8 cellular contexts compared by ENCODE assay signal in the genomic region with DNA sequence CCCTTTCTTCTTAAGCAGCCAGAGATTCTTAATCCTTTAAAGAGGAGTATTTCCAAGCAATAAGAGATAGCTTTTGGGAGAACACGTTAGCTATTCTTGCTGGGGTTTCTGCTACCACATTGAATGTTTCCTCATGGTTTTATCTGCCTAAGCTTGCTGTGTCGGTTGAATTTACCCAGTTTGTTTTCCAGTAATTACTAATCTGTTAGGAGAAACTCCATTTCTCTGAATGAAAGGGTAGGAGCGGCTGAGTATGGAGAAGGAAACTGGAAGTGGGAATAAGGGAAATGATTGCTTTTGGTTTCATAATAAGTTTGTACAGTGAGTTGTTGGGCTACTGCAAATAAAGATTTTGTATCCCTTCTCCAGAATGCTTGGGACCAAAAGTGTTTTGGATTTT. TPM values are rescaled to one million over a fixed set of nuclear protein-coding genes. Genes with fewer than 3 reads are reported as not detected.
DNase-seq lines count a peak whose midpoint lies in the region; ATAC-seq and TF ChIP-seq lines count a peak whose summit lies in the region.

No MANE protein-coding gene starts in this region.

- H3K36me3 ChIP-seq in kidney epithelial cell (ENCODE audit: control insufficient read depth, insufficient read depth, low read length) (no peaks in the 10 kb centered on the region), thymus (ENCODE audit: control insufficient read depth, insufficient read depth) (no peaks in the 10 kb centered on the region)

- no peak for TF ChIP-seq CTCF in kidney epithelial cell (IDR thresholded peaks at IDR 0.05; ENCODE audit: insufficient read depth, low read length, poor library complexity, severe bottlenecking)

- H3K27ac Mint-ChIP-seq in activated CD4-positive, alpha-beta T cell treated with anti-CD3 and anti-CD28 coated beads for 36 hours = peak overlapping the region; percentile 91
- H3K27ac Mint-ChIP-seq in activated T-helper 1 cell treated with anti-CD3 and anti-CD28 coated beads, Interleukin-12 subunit alpha, Interleukin-12 subunit beta, Interleukin-2, Interleukin-4 antibody, amounts not matched to agents 30 ng/mL and 10 ng/mL and 1 ng/mL, durations not matched to agents 14 hours and 24 hours and 36 hours = peak overlapping the region; percentile 87

- whole genome bisulfite sequencing in thymus = 4% methylated on average over 3 of the region's 3 CpGs

- H3K27ac ChIP-seq in thymus (ENCODE audit: low read depth) = peak overlapping the region; percentile 93

- H3K27me3 Mint-ChIP-seq in activated CD4-positive, alpha-beta T cell treated with anti-CD3 and anti-CD28 coated beads for 36 hours = no peaks in the 10 kb centered on the region
- H3K27me3 Mint-ChIP-seq in activated T-helper 1 cell treated with anti-CD3 and anti-CD28 coated beads, Interleukin-12 subunit alpha, Interleukin-12 subunit beta, Interleukin-2, Interleukin-4 antibody, amounts not matched to agents 30 ng/mL and 10 ng/mL and 1 ng/mL, durations not matched to agents 14 hours and 24 hours and 36 hours (ENCODE audit: insufficient read depth) = no peaks in the 10 kb centered on the region

- no peak for ATAC-seq in activated CD4-positive, alpha-beta T cell treated with anti-CD3 and anti-CD28 coated beads for 36 hours
- ATAC-seq in GM21576 (IDR thresholded peaks at IDR 0.05; ENCODE audit: unreplicated experiment) = no peak

- peaks cover 43% of the 10 kb centered on the region for H3K4me1 Mint-ChIP-seq in activated CD4-positive, alpha-beta T cell treated with anti-CD3 and anti-CD28 coated beads for 36 hours
- peaks cover 44% of the 10 kb centered on the region for H3K4me1 Mint-ChIP-seq in activated T-helper 1 cell treated with anti-CD3 and anti-CD28 coated beads, Interleukin-12 subunit alpha, Interleukin-12 subunit beta, Interleukin-2, Interleukin-4 antibody, amounts not matched to agents 30 ng/mL and 10 ng/mL and 1 ng/mL, durations not matched to agents 14 hours and 24 hours and 36 hours (ENCODE audit: low read depth)

- H3K4me3 ChIP-seq in kidney epithelial cell (ENCODE audit: low read depth, low read length) (peak overlapping the region; percentile 72), thymus (ENCODE audit: low read length) (peak overlapping the region; percentile 85)

- H3K27me3 ChIP-seq in kidney epithelial cell (ENCODE audit: control insufficient read depth, insufficient read depth, low read length) (no peaks in the 10 kb centered on the region), thymus (ENCODE audit: control insufficient read depth, insufficient read depth) (no peaks in the 10 kb centered on the region)

- H3K9me3 Mint-ChIP-seq in activated CD4-positive, alpha-beta T cell treated with anti-CD3 and anti-CD28 coated beads for 36 hours (ENCODE audit: low read depth) = no peaks in the 10 kb centered on the region
- no peaks in the 10 kb centered on the region for H3K9me3 Mint-ChIP-seq in activated T-helper 1 cell treated with anti-CD3 and anti-CD28 coated beads, Interleukin-12 subunit alpha, Interleukin-12 subunit beta, Interleukin-2, Interleukin-4 antibody, amounts not matched to agents 30 ng/mL and 10 ng/mL and 1 ng/mL, durations not matched to agents 14 hours and 24 hours and 36 hours

- POLR2A ChIA-PET in activated CD4-positive, alpha-beta T cell treated with anti-CD3 and anti-CD28 coated beads for 36 hours (lab: Charles Lee) = interaction anchor here (0.6 kb wide), 1 partner anchor 684 kb away, joined by 4 read pairs; no protein-coding TSS in a partner anchor

- peaks cover 12% of the 10 kb centered on the region for H3K36me3 Mint-ChIP-seq in activated CD4-positive, alpha-beta T cell treated with anti-CD3 and anti-CD28 coated beads for 36 hours (ENCODE audit: low read depth)
- H3K36me3 Mint-ChIP-seq in activated T-helper 1 cell treated with anti-CD3 and anti-CD28 coated beads, Interleukin-12 subunit alpha, Interleukin-12 subunit beta, Interleukin-2, Interleukin-4 antibody, amounts not matched to agents 30 ng/mL and 10 ng/mL and 1 ng/mL, durations not matched to agents 14 hours and 24 hours and 36 hours (ENCODE audit: low read depth) = peaks cover 10% of the 10 kb centered on the region

- H3K9me3 ChIP-seq in thymus (ENCODE audit: control insufficient read depth) = no peaks in the 10 kb centered on the region

- CTCF ChIA-PET in activated CD4-positive, alpha-beta T cell treated with anti-CD3 and anti-CD28 coated beads for 36 hours (lab: Charles Lee) = interaction anchor here (0.8 to 7.0 kb wide), 12 partner anchors 15 to 249 kb away, joined by 3 to 95 read pairs (median 4); a partner anchor contains a TSS

- H3K4me1 ChIP-seq in thymus (ENCODE audit: control insufficient read depth, insufficient read depth, low read length) = peaks cover 11% of the 10 kb centered on the region

- H3K4me3 Mint-ChIP-seq in activated CD4-positive, alpha-beta T cell treated with anti-CD3 and anti-CD28 coated beads for 36 hours = no peak overlapping the region
- H3K4me3 Mint-ChIP-seq in activated T-helper 1 cell treated with anti-CD3 and anti-CD28 coated beads, Interleukin-12 subunit alpha, Interleukin-12 subunit beta, Interleukin-2, Interleukin-4 antibody, amounts not matched to agents 30 ng/mL and 10 ng/mL and 1 ng/mL, durations not matched to agents 14 hours and 24 hours and 36 hours = no peak overlapping the region

- DNase-seq in activated CD4-positive, alpha-beta T cell treated with anti-CD3 and anti-CD28 coated beads for 36 hours = no peak
- no peak for DNase-seq in activated CD4-positive, alpha-beta T cell treated with anti-CD3 and anti-CD28 coated beads for 1 hour
- no peak for DNase-seq in activated T-helper 1 cell treated with anti-CD3 and anti-CD28 coated beads, Interleukin-12 subunit alpha, Interleukin-12 subunit beta, Interleukin-2, Interleukin-4 antibody, amounts not matched to agents 30 ng/mL and 10 ng/mL and 1 ng/mL, durations not matched to agents 14 hours and 24 hours and 36 hours (ENCODE audit: low spot score)
- DNase-seq in kidney epithelial cell (ENCODE audit: low read depth) (no peak), glomerular visceral epithelial cell (ENCODE audit: extremely low spot score) (no peak)
- no peak for DNase-seq in activated effector memory CD4-positive, alpha-beta T cell treated with anti-CD3 and anti-CD28 coated beads, Interleukin-2, amount 50 U/mL, for 16 hours

- intact Hi-C loops in activated CD4-positive, alpha-beta T cell treated with anti-CD3 and anti-CD28 coated beads for 36 hours (cut with DNase I, micrococcal nuclease) = loop anchor here (5.0 to 10.0 kb wide), 6 partner anchors 119 to 1019 kb away; a partner anchor contains a TSS
- intact Hi-C loops in activated T-helper 1 cell treated with anti-CD3 and anti-CD28 coated beads, Interleukin-12 subunit alpha, Interleukin-12 subunit beta, Interleukin-2, Interleukin-4 antibody, amounts not matched to agents 30 ng/mL and 10 ng/mL and 1 ng/mL, durations not matched to agents 14 hours and 24 hours and 36 hours (cut with micrococcal nuclease) = loop anchor here (5.0 to 10.0 kb wide), 7 partner anchors 466 to 1696 kb away; a partner anchor contains a TSS

RNA-seq across cellular contexts. Expression of a gene that starts 1.2 kb away (rescaled TPM):
- total RNA-seq in activated CD4-positive, alpha-beta T cell treated with anti-CD3 and anti-CD28 coated beads for 36 hours = 10 to 100 TPM; 19.4 to 19.5 TPM
- 30.8 and 32.0 TPM in 2 replicates for total RNA-seq in activated T-helper 1 cell treated with anti-CD3 and anti-CD28 coated beads, Interleukin-12 subunit alpha, Interleukin-12 subunit beta, Interleukin-2, Interleukin-4 antibody, amounts not matched to agents 30 ng/mL and 10 ng/mL and 1 ng/mL, durations not matched to agents 14 hours and 24 hours and 36 hours
- total RNA-seq in kidney epithelial cell = 7.1 and 9.1 TPM in 2 replicates
- 13.9 TPM for polyA plus RNA-seq in thymus
